12 cellular contexts compared by ENCODE assay signal in the genomic region with DNA sequence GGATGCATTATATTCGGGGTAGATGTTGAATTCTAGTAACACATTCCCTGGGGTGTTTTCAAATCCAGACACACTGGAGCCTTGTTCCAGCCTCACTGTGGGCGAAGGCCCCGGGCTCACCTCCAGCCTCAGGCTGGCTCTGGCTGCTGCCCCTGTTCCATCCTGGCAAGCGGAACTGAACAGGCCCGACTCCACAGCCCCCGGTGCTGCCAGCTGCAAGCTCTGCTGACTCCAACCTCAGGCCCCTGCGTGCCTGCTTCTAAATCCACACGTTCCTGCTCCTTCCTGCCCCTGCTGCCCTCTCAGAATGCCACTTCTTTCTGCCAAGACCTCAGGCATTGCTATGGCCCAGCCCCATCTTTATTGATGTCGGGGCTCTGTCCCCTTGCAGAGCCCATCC.
DNase-seq lines count a peak whose midpoint lies in the region; ATAC-seq and TF ChIP-seq lines count a peak whose summit lies in the region.
"Had no signal": no experiment of that assay in that cellular context is flagged by ENCODE, and none has a peak within 500 bp of the region (broad histone marks: within the 10 kb centered on the region; RNA-seq: fewer than 3 reads in every experiment).

No MANE protein-coding gene starts in this region.

- H3K27me3 Mint-ChIP-seq in T-helper 17 cell, result peaks cover 17% of the 10 kb centered on the region
- H3K27me3 Mint-ChIP-seq in CD4-positive, alpha-beta T cell, result no peaks in the 10 kb centered on the region

- H3K9me3 Mint-ChIP-seq in CD4-positive, alpha-beta T cell, result no peaks in the 10 kb centered on the region

- H3K9me3 ChIP-seq in T-helper 17 cell (ENCODE audit: control insufficient read depth, low read length, poor library complexity, severe bottlenecking) (no peaks in the 10 kb centered on the region), thoracic aorta (no peaks in the 10 kb centered on the region), SJCRH30 (replicated peaks) (no peaks in the 10 kb centered on the region)
- no peaks in the 10 kb centered on the region for H3K9me3 ChIP-seq in CD4-positive, alpha-beta T cell (ENCODE audit: control insufficient read depth, low read length)

- H3K4me1 Mint-ChIP-seq in T-helper 17 cell, result peaks cover 19% of the 10 kb centered on the region
- peaks cover 31% of the 10 kb centered on the region for H3K4me1 Mint-ChIP-seq in CD4-positive, alpha-beta T cell (ENCODE audit: low read depth)

- intact Hi-C loops in CD4-positive, alpha-beta T cell (cut with DNase I, micrococcal nuclease), result no loop called here

- H3K36me3 ChIP-seq in thoracic aorta (no peaks in the 10 kb centered on the region), SJCRH30 (no peaks in the 10 kb centered on the region)

- TF ChIP-seq CTCF in thoracic aorta (IDR thresholded peaks at IDR 0.05), result no peak
- no peak for TF ChIP-seq CTCF in CD4-positive, alpha-beta T cell (IDR thresholded peaks at IDR 0.05)

- H3K4me3 Mint-ChIP-seq in T-helper 17 cell, result no peak overlapping the region
- H3K4me3 Mint-ChIP-seq in CD4-positive, alpha-beta T cell, result no peak overlapping the region

- peak overlapping the region; percentile 54 for H3K27ac Mint-ChIP-seq in T-helper 17 cell
- H3K27ac Mint-ChIP-seq in CD4-positive, alpha-beta T cell, result no peak overlapping the region

- CTCF ChIA-PET in CD4-positive, alpha-beta T cell (lab: Charles Lee), result interaction anchor here (1.3 kb wide), 1 partner anchor 23 kb away, joined by 4 read pairs; no protein-coding TSS in a partner anchor

- peak overlapping the region; percentile 27 for H3K4me3 ChIP-seq in thoracic aorta
- no peak overlapping the region for H3K4me3 ChIP-seq in SJCRH30

- POLR2A ChIA-PET in CD4-positive, alpha-beta T cell (lab: Charles Lee), result no interaction called here

- H3K4me1 ChIP-seq in thoracic aorta (ENCODE audit: control insufficient read depth in 1 of 2, low read depth in 2 of 2) (peaks cover 30 to 73% of the 10 kb centered on the region in 2 donors), SJCRH30 (peaks cover 25% of the 10 kb centered on the region)

- H3K27ac ChIP-seq in thoracic aorta (peak overlapping the region; percentile 68 to 83), SJCRH30 (no peak overlapping the region; the same call in 1 of the 2 replicates)
- no peak overlapping the region for H3K27ac ChIP-seq in CD4-positive, alpha-beta T cell (ENCODE audit: low read depth, low read length)

- H3K36me3 Mint-ChIP-seq in T-helper 17 cell (ENCODE audit: low read depth), result no peaks in the 10 kb centered on the region
- no peaks in the 10 kb centered on the region for H3K36me3 Mint-ChIP-seq in CD4-positive, alpha-beta T cell (ENCODE audit: low read depth)

- no peak for ATAC-seq in T-helper 17 cell
- peak; percentile 2 for ATAC-seq in esophagus mucosa
- peak; percentile 59 for ATAC-seq in thoracic aorta (ENCODE audit: insufficient number of reproducible peaks, low FRiP score, low read depth)
- ATAC-seq in CD4-positive, alpha-beta T cell (ENCODE audit: poor library complexity), result no peak

- H3K27me3 ChIP-seq in thoracic aorta (replicated peaks; ENCODE audit: insufficient read depth) (no peaks in the 10 kb centered on the region), SJCRH30 (no peaks in the 10 kb centered on the region)
- no peaks in the 10 kb centered on the region for H3K27me3 ChIP-seq in CD4-positive, alpha-beta T cell (ENCODE audit: control insufficient read depth, insufficient read depth, low read length)

- DNase-seq in T-helper 17 cell (no peak), middle frontal gyrus (ENCODE audit: extremely low spot score, low spot score) (peak; percentile 45), thoracic aorta (ENCODE audit: low spot score) (no peak), iPS-NIHi7 (ENCODE audit: extremely low spot score) (no peak), SJCRH30 (no peak)
- DNase-seq in CD4-positive, alpha-beta T cell, result no peak
- DNase-seq: activated naive CD4-positive, alpha-beta T cell treated with anti-CD3 and anti-CD28 coated beads, Interleukin-2, amount 50 U/mL, for 16 hours; EL; KG1; NCI-H2227 treated with DMSO at 0.1 percent for 48 hours; retina had no signal

Comparison
In these comparisons a context has a peak if more than half of its experiments do, and no peak if none do; other contexts are left out.
1. ATAC-seq: peak in esophagus mucosa (single experiment) and thoracic aorta (single experiment); none in T-helper 17 cell (single experiment) and CD4-positive, alpha-beta T cell (single experiment).
2. H3K27ac ChIP-seq: peak in thoracic aorta (2 of 2); none in CD4-positive, alpha-beta T cell (single experiment) and SJCRH30 (single experiment).